12 cellular contexts compared by ENCODE assay signal in the genomic region with DNA sequence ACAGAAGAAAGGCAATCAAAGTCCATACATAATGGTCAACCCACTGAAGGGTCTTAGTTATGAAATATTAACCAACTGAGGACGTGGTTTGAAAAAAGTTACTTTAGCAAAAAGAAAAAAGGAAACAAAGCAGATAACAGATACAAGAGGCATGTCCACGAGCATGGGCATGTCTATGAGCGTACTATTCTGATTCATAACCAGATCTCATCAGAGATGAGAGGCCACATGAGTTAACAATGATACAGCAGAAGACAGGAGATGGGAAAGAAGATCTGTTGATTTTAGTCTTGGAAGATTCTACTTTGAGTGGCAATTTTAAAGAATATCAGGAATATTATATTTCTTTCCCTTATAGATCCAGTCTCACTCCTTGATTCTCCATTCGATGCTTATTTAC.
A peak's percentile ranks its signal among the peaks of the same experiment; 100 is the strongest.
DNase-seq lines count a peak whose midpoint lies in the region; ATAC-seq and TF ChIP-seq lines count a peak whose summit lies in the region.
"Had no signal": no experiment of that assay in that cellular context is flagged by ENCODE, and none has a peak within 500 bp of the region (broad histone marks: within the 10 kb centered on the region; RNA-seq: fewer than 3 reads in every experiment).

No MANE protein-coding gene starts in this region.

- DNase-seq in HPDE6-E6E7 (ENCODE audit: extremely low spot score): peak; percentile 19
- DNase-seq in RWPE2 (ENCODE audit: low spot score): no peak
- DNase-seq in epithelial cell of prostate (ENCODE audit: low read depth, low spot score): peak; percentile 27
- no peak for DNase-seq in NK-92 treated with Interleukin-12 subunit alpha and Interleukin-12 subunit beta, amount 100 ng/mL, for 24 hours (lab: John Stamatoyannopoulos, UW)
- DNase-seq in stimulated activated effector memory CD8-positive, alpha-beta T cell treated with anti-CD3 and anti-CD28 coated beads, Interleukin-12 subunit alpha, Interleukin-12 subunit beta, amount 100 ng/mL, for 72 hours (ENCODE audit: low spot score in 2 of 2): no peak
- no peak for DNase-seq in NCI-H748 (lab: John Stamatoyannopoulos, UW; ENCODE audit: unreplicated experiment)
- DNase-seq: CD8-positive, alpha-beta T cell; COR-L47; DND-41; GF-D8 had no signal

- no peaks in the 10 kb centered on the region for H3K9me3 ChIP-seq in RWPE2 (ENCODE audit: severe bottlenecking)
- H3K9me3 ChIP-seq: HAP-1 had no signal

- H3K9me3 Mint-ChIP-seq in stimulated activated effector memory CD8-positive, alpha-beta T cell treated with anti-CD3 and anti-CD28 coated beads, Interleukin-12 subunit alpha, Interleukin-12 subunit beta, amount 100 ng/mL, for 72 hours: no peaks in the 10 kb centered on the region

- no peaks in the 10 kb centered on the region for H3K36me3 ChIP-seq in RWPE2 (ENCODE audit: low read depth)
- H3K36me3 ChIP-seq: HAP-1 had no signal

- H3K4me3 ChIP-seq in RWPE2 (ENCODE audit: severe bottlenecking): no peak overlapping the region
- H3K4me3 ChIP-seq: HAP-1 had no signal

- peaks cover 6% of the 10 kb centered on the region for H3K4me1 ChIP-seq in RWPE2 (ENCODE audit: insufficient read depth, poor library complexity, severe bottlenecking)
- H3K4me1 ChIP-seq: HAP-1 had no signal

- H3K4me1 Mint-ChIP-seq in stimulated activated effector memory CD8-positive, alpha-beta T cell treated with anti-CD3 and anti-CD28 coated beads, Interleukin-12 subunit alpha, Interleukin-12 subunit beta, amount 100 ng/mL, for 72 hours: no peaks in the 10 kb centered on the region
- H3K4me1 Mint-ChIP-seq: CD14-positive monocyte had no signal

- ATAC-seq in RWPE2 (ENCODE audit: low read depth): peak; percentile 49; the same call in 2 of the 3 replicates
- ATAC-seq in stimulated activated effector memory CD8-positive, alpha-beta T cell treated with anti-CD3 and anti-CD28 coated beads, Interleukin-12 subunit alpha, Interleukin-12 subunit beta, amount 100 ng/mL, for 72 hours: no peak
- ATAC-seq: CD8-positive, alpha-beta T cell had no signal

- no peak overlapping the region for H3K27ac ChIP-seq in RWPE2 (ENCODE audit: poor library complexity, severe bottlenecking)
- H3K27ac ChIP-seq in epithelial cell of prostate: peak overlapping the region; percentile 77

- H3K27me3 ChIP-seq in RWPE2 (ENCODE audit: insufficient read depth, poor library complexity, severe bottlenecking): no peaks in the 10 kb centered on the region

- H3K27ac Mint-ChIP-seq in stimulated activated effector memory CD8-positive, alpha-beta T cell treated with anti-CD3 and anti-CD28 coated beads, Interleukin-12 subunit alpha, Interleukin-12 subunit beta, amount 100 ng/mL, for 72 hours: no peak overlapping the region
- H3K27ac Mint-ChIP-seq: CD14-positive monocyte; CD8-positive, alpha-beta T cell had no signal

- no peaks in the 10 kb centered on the region for H3K36me3 Mint-ChIP-seq in stimulated activated effector memory CD8-positive, alpha-beta T cell treated with anti-CD3 and anti-CD28 coated beads, Interleukin-12 subunit alpha, Interleukin-12 subunit beta, amount 100 ng/mL, for 72 hours
- H3K36me3 Mint-ChIP-seq: CD14-positive monocyte; CD8-positive, alpha-beta T cell had no signal

- H3K4me3 Mint-ChIP-seq in stimulated activated effector memory CD8-positive, alpha-beta T cell treated with anti-CD3 and anti-CD28 coated beads, Interleukin-12 subunit alpha, Interleukin-12 subunit beta, amount 100 ng/mL, for 72 hours: no peak overlapping the region
- H3K4me3 Mint-ChIP-seq: CD14-positive monocyte; CD8-positive, alpha-beta T cell had no signal

- no peak for TF ChIP-seq CTCF in RWPE2 (IDR thresholded peaks at IDR 0.05; ENCODE audit: poor library complexity, severe bottlenecking)

Comparison
In these comparisons a context has a peak if more than half of its experiments do, and no peak if none do; other contexts are left out.
1. DNase-seq: peak in HPDE6-E6E7 (single experiment) and epithelial cell of prostate (single experiment); none in RWPE2 (single experiment), NK-92 treated with Interleukin-12 subunit alpha and Interleukin-12 subunit beta, amount 100 ng/mL, for 24 hours (single experiment), stimulated activated effector memory CD8-positive, alpha-beta T cell treated with anti-CD3 and anti-CD28 coated beads, Interleukin-12 subunit alpha, Interleukin-12 subunit beta, amount 100 ng/mL, for 72 hours (0 of 2) and NCI-H748 (single experiment).